8 cellular contexts compared by ENCODE assay signal in the genomic region with DNA sequence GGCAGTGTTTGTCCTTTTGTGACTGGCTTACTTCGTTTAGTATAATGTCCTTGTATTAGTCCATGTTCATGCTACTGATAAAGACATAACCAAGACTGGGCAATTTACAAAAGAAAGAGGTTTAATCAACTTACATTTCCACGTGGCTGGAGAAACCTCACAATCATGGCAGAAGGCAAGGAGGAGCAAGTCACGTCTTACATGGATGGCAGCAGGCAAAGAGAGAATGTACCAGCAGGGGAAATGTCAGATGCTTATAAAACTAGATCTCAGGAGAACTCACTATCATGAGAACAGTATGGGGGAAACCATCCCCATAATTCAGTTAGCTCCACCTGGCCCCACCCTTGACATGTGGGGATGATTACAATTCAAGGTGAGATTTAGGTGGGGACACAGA. TPM values are rescaled to one million over a fixed set of nuclear protein-coding genes. Genes with fewer than 3 reads are reported as not detected.
A peak's percentile ranks its signal among the peaks of the same experiment; 100 is the strongest.
DNase-seq lines count a peak whose midpoint lies in the region; ATAC-seq, FAIRE-seq and TF ChIP-seq lines count a peak whose summit lies in the region.
"Not testable (repeated sequence)": the region's sequence is repeated elsewhere in the genome, so short reads cannot be mapped to it uniquely, and the experiment has no call there.
"Had no signal": no experiment of that assay in that cellular context is flagged by ENCODE, and none has a peak within 500 bp of the region (broad histone marks: within the 10 kb centered on the region; RNA-seq: fewer than 3 reads in every experiment).

No MANE protein-coding gene starts in this region.

- ATAC-seq in K562, gastrocnemius medialis: not testable (repeated sequence)

- not testable (repeated sequence) for H3K9me2 ChIP-seq in PC-9 (ENCODE audit: insufficient read depth)

- DNase-seq in PC-9; K562 (ENCODE audit: extremely low read depth in 1 of 4, low spot score in 3 of 4); esophagus muscularis mucosa (ENCODE audit: extremely low spot score); keratinocyte (ENCODE audit: low read depth, low spot score); gastrocnemius medialis; transverse colon: not testable (repeated sequence)

- not testable (repeated sequence) for TF ChIP-seq POLR2A in K562 (conservative IDR thresholded peaks at IDR 0.05); esophagus muscularis mucosa (IDR thresholded peaks at IDR 0.05; ENCODE audit: low read depth); gastrocnemius medialis (IDR thresholded peaks at IDR 0.05); transverse colon (IDR thresholded peaks at IDR 0.05)

- H3K4me1 ChIP-seq in PC-9 (replicated peaks; ENCODE audit: insufficient read depth) (peaks cover 46% of the 10 kb centered on the region), esophagus muscularis mucosa (peaks cover 87 to 99% (median 97%) of the 10 kb centered on the region in 4 donors), keratinocyte (ENCODE audit: control insufficient read depth, extremely low read depth, insufficient read depth, low read length) (peaks cover 26% of the 10 kb centered on the region), gastrocnemius medialis (peaks cover 22 to 45% of the 10 kb centered on the region in 2 donors), transverse colon (peaks cover 0 to 65% (median 22%) of the 10 kb centered on the region in 4 donors)
- not testable (repeated sequence) for H3K4me1 ChIP-seq in K562 (replicated peaks in 1 of 2; ENCODE audit: control insufficient read depth in 2 of 2, insufficient read depth in 2 of 2, low read length in 2 of 2)

- H2AFZ ChIP-seq in PC-9; K562 (ENCODE audit: low read depth, low read length); keratinocyte (ENCODE audit: control insufficient read depth, low read length): not testable (repeated sequence)

- peaks cover 25% of the 10 kb centered on the region for H3K36me3 Mint-ChIP-seq in nephron (ENCODE audit: low read depth)

- 0% methylated on average over 3 of the region's 3 CpGs for WGBS in K562 (ENCODE audit: insufficient coverage, low coverage, missing lambda C conversion rate)
- WGBS in esophagus muscularis mucosa: 64% methylated on average over 3 of the region's 3 CpGs
- WGBS in transverse colon (ENCODE audit: low coverage in 1 of 2), 2 donors: 67 to 84% methylated on average over 3 of the region's 3 CpGs

- POLR2A ChIA-PET in PC-9 (lab: Charles Lee; ENCODE audit: unreplicated experiment); K562 (lab: Yijun Ruan, JAX): not testable (repeated sequence)

- H3K4me3 Mint-ChIP-seq in nephron: not testable (repeated sequence)

- H3K9me1 ChIP-seq in K562 (ENCODE audit: control insufficient read depth, insufficient read depth, low read length); keratinocyte (ENCODE audit: control insufficient read depth, extremely low read depth, insufficient read depth, low read length): not testable (repeated sequence)

- in situ Hi-C loops in K562 (cut with MboI); gastrocnemius medialis (cut with MboI; ENCODE audit: low sequenced_read_pairs in 4 of 4); transverse colon (cut with MboI; ENCODE audit: low pct_ligation_motif_present in 1 of 4, low pct_unique_long_range_greater_than_20kb in 1 of 4, low sequenced_read_pairs in 3 of 4): not testable (repeated sequence)

- H4K20me1 ChIP-seq in PC-9 (ENCODE audit: insufficient read depth); K562 (replicated peaks; ENCODE audit: control insufficient read depth, insufficient read depth, low read length); keratinocyte (ENCODE audit: control insufficient read depth, extremely low read depth, insufficient read depth, low read length): not testable (repeated sequence)

- peaks cover 38% of the 10 kb centered on the region for H3F3A ChIP-seq in PC-9 (ENCODE audit: insufficient read depth, low read depth)

- TF ChIP-seq CTCF in PC-9 (conservative IDR thresholded peaks at IDR 0.05); K562 (IDR thresholded peaks at IDR 0.05 in 2 of 3, conservative IDR thresholded peaks at IDR 0.05 in 1 of 3; ENCODE audit: insufficient read depth in 2 of 3, low read depth in 1 of 3, low read length in 3 of 3); esophagus muscularis mucosa (IDR thresholded peaks at IDR 0.05); keratinocyte (optimal IDR thresholded peaks at IDR 0.05 in 1 of 3, IDR thresholded peaks at IDR 0.05 in 1 of 3, conservative IDR thresholded peaks at IDR 0.05 in 1 of 3; ENCODE audit: extremely low read depth in 1 of 3, insufficient read depth in 2 of 3, low read length in 3 of 3); nephron (IDR thresholded peaks at IDR 0.05; ENCODE audit: unreplicated experiment in 3 of 3); gastrocnemius medialis (IDR thresholded peaks at IDR 0.05 in 4 of 5, conservative IDR thresholded peaks at IDR 0.05 in 1 of 5); transverse colon (IDR thresholded peaks at IDR 0.05): not testable (repeated sequence)

- not testable (repeated sequence) for H3K27me3 Mint-ChIP-seq in nephron (ENCODE audit: low read depth)

- peak overlapping the region in 2 of 3 experiments; percentile 32 to 93 for H3K27ac Mint-ChIP-seq in nephron

- not testable (repeated sequence) for H3K79me2 ChIP-seq in PC-9 (ENCODE audit: low read depth); K562 (ENCODE audit: control insufficient read depth, insufficient read depth, low read length)
- peaks cover 75% of the 10 kb centered on the region for H3K79me2 ChIP-seq in keratinocyte (ENCODE audit: control insufficient read depth, insufficient read depth, low read length)

- H3K36me3 ChIP-seq in PC-9 (ENCODE audit: low read depth); K562 (ENCODE audit: control insufficient read depth, insufficient read depth, low read length); keratinocyte (ENCODE audit: control insufficient read depth in 2 of 2, extremely low read depth in 1 of 2, insufficient read depth in 2 of 2, low read length in 2 of 2); gastrocnemius medialis; transverse colon: not testable (repeated sequence)
- H3K36me3 ChIP-seq in esophagus muscularis mucosa: peaks cover 0 to 21% (median 12%) of the 10 kb centered on the region in 4 donors

- dilution Hi-C loops in keratinocyte (cut with MboI; ENCODE audit: extremely low pct_ligation_motif_present, low sequenced_read_pairs): not testable (repeated sequence)

- H3K9ac ChIP-seq in K562 (ENCODE audit: insufficient read depth in 1 of 2, low read depth in 2 of 2, low read length in 2 of 2); keratinocyte (ENCODE audit: control insufficient read depth, extremely low read depth, insufficient read depth, low read length): not testable (repeated sequence)

- H3K9me3 Mint-ChIP-seq in nephron: not testable (repeated sequence)

- not testable (repeated sequence) for FAIRE-seq in K562 (lab: Jason Lieb, UNC)
- peak; percentile 32 for FAIRE-seq in keratinocyte (lab: Jason Lieb, UNC)

- not testable (repeated sequence) for H3K27me3 ChIP-seq in PC-9 (ENCODE audit: insufficient read depth, low read depth); esophagus muscularis mucosa; keratinocyte (ENCODE audit: control insufficient read depth, extremely low read depth, insufficient read depth, low read length); gastrocnemius medialis; transverse colon
- H3K27me3 ChIP-seq in K562 (ENCODE audit: control insufficient read depth in 2 of 2, insufficient read depth in 2 of 2, low read length in 2 of 2): peaks cover 0 to 28% of the 10 kb centered on the region in 2 experiments; a peak in 3 of 5 replicates

- CTCF ChIA-PET in PC-9 (lab: Charles Lee); K562 (lab: Yijun Ruan, JAX; ENCODE audit: low intra/inter-chr PET ratio): not testable (repeated sequence)

- not testable (repeated sequence) for TF ChIP-seq EP300 in K562 (IDR thresholded peaks at IDR 0.05; ENCODE audit: low read length); esophagus muscularis mucosa (IDR thresholded peaks at IDR 0.05); transverse colon (IDR thresholded peaks at IDR 0.05; ENCODE audit: low read depth)

- not testable (repeated sequence) for BruUV-seq in PC-9 (replicated peaks; lab: Mats Ljungman, UMichigan); K562 (replicated peaks; lab: Mats Ljungman, UMichigan)

- H3K4me1 Mint-ChIP-seq in nephron: peaks cover 49% of the 10 kb centered on the region

- H3K27ac ChIP-seq in PC-9 (peak overlapping the region; percentile 95), esophagus muscularis mucosa (replicated peaks in 1 of 4) (peak overlapping the region; percentile 79 to 98 (median 92)), gastrocnemius medialis (peak overlapping the region in 3 of 4 donors; percentile 37 to 55 (median 53)), transverse colon (peak overlapping the region; percentile 62 to 85 (median 80))
- H3K27ac ChIP-seq in K562 (ENCODE audit: extremely low read depth, low read depth, low read length); keratinocyte (ENCODE audit: control insufficient read depth, insufficient read depth, low read length): not testable (repeated sequence)

- not testable (repeated sequence) for H3K4me3 ChIP-seq in PC-9; K562; esophagus muscularis mucosa; keratinocyte (ENCODE audit: control insufficient read depth in 2 of 3, extremely low read depth in 1 of 3, insufficient read depth in 2 of 3, low read depth in 1 of 3, low read length in 3 of 3); gastrocnemius medialis; transverse colon

- H3K9me3 ChIP-seq in PC-9 (ENCODE audit: insufficient read depth, low read depth); K562 (replicated peaks; ENCODE audit: control insufficient read depth, insufficient read depth, low read depth, low read length); esophagus muscularis mucosa; keratinocyte (ENCODE audit: control insufficient read depth, low read depth, low read length); gastrocnemius medialis; transverse colon: not testable (repeated sequence)

- intact Hi-C loops in PC-9 (cut with micrococcal nuclease; ENCODE audit: unreplicated experiment): loop anchor here (5.0 kb wide), 1 partner anchor 391 kb away; the partner anchor contains the start of gene ING1
- intact Hi-C loops in K562 (cut with micrococcal nuclease); esophagus muscularis mucosa (cut with DNase I); gastrocnemius medialis (cut with DNase I; ENCODE audit: low total_unique reads); transverse colon (cut with DNase I; ENCODE audit: low total_unique reads): not testable (repeated sequence)

- TF ChIP-seq RAD21 in K562 (CRISPR knock-in tag; conservative IDR thresholded peaks at IDR 0.05 in 1 of 2, IDR thresholded peaks at IDR 0.05 in 1 of 2): not testable (repeated sequence)

- H3K4me2 ChIP-seq in PC-9: peak overlapping the region; percentile 73
- not testable (repeated sequence) for H3K4me2 ChIP-seq in K562 (ENCODE audit: insufficient read depth, low read length); keratinocyte (ENCODE audit: control insufficient read depth, extremely low read depth, insufficient read depth, low read depth, low read length)

RNA-seq across cellular contexts. Expression of gene COL4A2, which starts 14.5 kb away (rescaled TPM):
- total RNA-seq in PC-9 (2021): 1.1 and 1.2 TPM in 2 replicates
- 4.9 and 5.6 TPM in 2 replicates for total RNA-seq in K562 (2011; cell fraction: chromatin; rRNA removed; ENCODE audit: low replicate concordance)
- 4.7 and 7.6 TPM in 2 replicates for total RNA-seq in K562 (2011; cell fraction: nucleolus; rRNA removed)
- 3.3 and 3.4 TPM in 2 replicates for total RNA-seq in K562 (2011; cell fraction: nucleoplasm; rRNA removed)
- total RNA-seq in K562 (2014; rRNA removed): 11.3 and 20.0 TPM in 2 replicates
- 1.8 TPM in 2 replicates for total RNA-seq in K562 (2014; rRNA removed; fragmentation: Illumina TruSeq; extraction: Trizol)
- 10.1 and 11.1 TPM in 2 replicates for total RNA-seq in K562 (2015; rRNA removed; fragmentation: Illumina TruSeq; extraction: Trizol)
- 12.6 and 12.8 TPM in 2 replicates for total RNA-seq in K562 (2021)
- 6.9 and 23.9 TPM in 2 replicates for polyA plus RNA-seq in K562 (2011; rRNA removed)
- 26.5 and 26.9 TPM in 2 replicates for polyA plus RNA-seq in K562 (2011; cell fraction: cytosol; rRNA removed)
- polyA plus RNA-seq in K562 (2011; cell fraction: nucleus; rRNA removed): 22.3 and 40.9 TPM in 2 replicates
- polyA plus RNA-seq in K562 (2012): 8.6 and 11.0 TPM in 2 replicates
- 7.6 and 8.1 TPM in 2 replicates for polyA plus RNA-seq in K562 (2014; fragmentation: Illumina TruSeq; extraction: Trizol)
- under 1 TPM; 0.13 to 0.21 TPM for polyA plus RNA-seq in K562 (2014; fragmentation: Nextera tagmentation; extraction: Ambion mirVana)
- 15.2 and 15.7 TPM in 2 replicates for polyA plus RNA-seq in K562 (2014; rRNA removed)
- 5.4 and 7.8 TPM in 2 replicates for polyA minus RNA-seq in K562 (2011; rRNA and poly(A)+ RNA removed)
- polyA minus RNA-seq in K562 (2011; cell fraction: cytosol; rRNA and poly(A)+ RNA removed): 8.1 and 17.2 TPM in 2 replicates
- polyA minus RNA-seq in K562 (2011; cell fraction: nucleus; rRNA and poly(A)+ RNA removed): 3.5 and 9.6 TPM in 2 replicates
- total RNA-seq in esophagus muscularis mucosa: 100 to 1,000 TPM; 419 to 931 (median 555) TPM
- 30.7 to 64.2 TPM (median 31.1 TPM) in 3 replicates for polyA plus RNA-seq in keratinocyte
- 2.4 TPM for polyA plus RNA-seq in keratinocyte (2011; ENCODE audit: low read depth)
- polyA plus RNA-seq in keratinocyte (2011; cell fraction: cytosol; rRNA removed): 5.3 and 11.3 TPM in 2 replicates
- polyA plus RNA-seq in keratinocyte (2011; cell fraction: nucleus; rRNA removed): 78.0 and 99.9 TPM in 2 replicates
- 6.3 and 80.3 TPM in 2 replicates for polyA plus RNA-seq in keratinocyte (2012; ENCODE audit: low replicate concordance)
- 69.8 to 191 TPM (median 82.0 TPM) in 3 replicates for polyA minus RNA-seq in keratinocyte
- 38.8 TPM for polyA minus RNA-seq in keratinocyte (2011; cell fraction: cytosol; rRNA and poly(A)+ RNA removed)
- 150 and 169 TPM in 2 replicates for polyA minus RNA-seq in keratinocyte (2011; cell fraction: nucleus; rRNA and poly(A)+ RNA removed)
- 10 to 100 TPM; 51.2 to 85.8 (median 70.5) TPM for total RNA-seq in gastrocnemius medialis
- 100 to 1,000 TPM in 2 of 4 donors, 10 to 100 TPM in 2; 75.1 to 322 (median 115) TPM for total RNA-seq in transverse colon
- total RNA-seq: CD4-positive, alpha-beta memory T cell had no signal
- polyA plus RNA-seq: CD4-positive, alpha-beta memory T cell had no signal

RNA-seq across cellular contexts. Expression of gene COL4A1, which starts 14.6 kb away (rescaled TPM):
- 12.3 and 24.5 TPM in 2 replicates for total RNA-seq in PC-9 (2021)
- total RNA-seq in K562 (2011; cell fraction: chromatin; rRNA removed; ENCODE audit: low replicate concordance): not detected in 2 replicates
- not detected in 2 replicates for total RNA-seq in K562 (2011; cell fraction: nucleolus; rRNA removed)
- not detected in 2 replicates for total RNA-seq in K562 (2011; cell fraction: nucleoplasm; rRNA removed)
- total RNA-seq in K562 (2014; rRNA removed): not detected in 2 replicates
- not detected in 2 replicates for total RNA-seq in K562 (2014; rRNA removed; fragmentation: Illumina TruSeq; extraction: Trizol)
- not detected in 2 replicates for total RNA-seq in K562 (2015; rRNA removed; fragmentation: Illumina TruSeq; extraction: Trizol)
- total RNA-seq in K562 (2021): 0.35 and 0.36 TPM in 2 replicates
- polyA plus RNA-seq in K562 (2011; rRNA removed): not detected in 2 replicates
- 0.03 and 0.10 TPM in 2 replicates for polyA plus RNA-seq in K562 (2011; cell fraction: cytosol; rRNA removed)
- not detected in 2 replicates for polyA plus RNA-seq in K562 (2011; cell fraction: nucleus; rRNA removed)
- not detected in 2 replicates for polyA plus RNA-seq in K562 (2012)
- not detected in 2 replicates for polyA plus RNA-seq in K562 (2014; fragmentation: Illumina TruSeq; extraction: Trizol)
- not detected for polyA plus RNA-seq in K562 (2014; fragmentation: Nextera tagmentation; extraction: Ambion mirVana)
- polyA plus RNA-seq in K562 (2014; rRNA removed): not detected in 2 replicates
- not detected in 2 replicates for polyA minus RNA-seq in K562 (2011; rRNA and poly(A)+ RNA removed)
- not detected in 2 replicates for polyA minus RNA-seq in K562 (2011; cell fraction: cytosol; rRNA and poly(A)+ RNA removed)
- polyA minus RNA-seq in K562 (2011; cell fraction: nucleus; rRNA and poly(A)+ RNA removed): not detected in 2 replicates
- total RNA-seq in esophagus muscularis mucosa: 100 to 1,000 TPM; 328 to 578 (median 405) TPM
- 14.5 to 30.3 TPM (median 22.3 TPM) in 3 replicates for polyA plus RNA-seq in keratinocyte
- polyA plus RNA-seq in keratinocyte (2011; ENCODE audit: low read depth): 1.3 TPM
- 4.7 and 5.4 TPM in 2 replicates for polyA plus RNA-seq in keratinocyte (2011; cell fraction: cytosol; rRNA removed)
- 40.7 and 46.5 TPM in 2 replicates for polyA plus RNA-seq in keratinocyte (2011; cell fraction: nucleus; rRNA removed)
- 2.0 and 35.6 TPM in 2 replicates for polyA plus RNA-seq in keratinocyte (2012; ENCODE audit: low replicate concordance)
- polyA minus RNA-seq in keratinocyte: 39.4 to 56.2 TPM (median 43.0 TPM) in 3 replicates
- polyA minus RNA-seq in keratinocyte (2011; cell fraction: cytosol; rRNA and poly(A)+ RNA removed): 12.3 TPM
- polyA minus RNA-seq in keratinocyte (2011; cell fraction: nucleus; rRNA and poly(A)+ RNA removed): 57.2 and 70.4 TPM in 2 replicates
- total RNA-seq in gastrocnemius medialis: 100 to 1,000 TPM in 3 of 4 donors, 10 to 100 TPM in 1; 60.5 to 127 (median 120) TPM
- 100 to 1,000 TPM in 2 of 4 donors, 10 to 100 TPM in 2; 46.4 to 180 (median 99.2) TPM for total RNA-seq in transverse colon
- total RNA-seq: CD4-positive, alpha-beta memory T cell had no signal
- polyA plus RNA-seq: CD4-positive, alpha-beta memory T cell had no signal
